20 cellular contexts compared by ENCODE assay signal in the genomic region with DNA sequence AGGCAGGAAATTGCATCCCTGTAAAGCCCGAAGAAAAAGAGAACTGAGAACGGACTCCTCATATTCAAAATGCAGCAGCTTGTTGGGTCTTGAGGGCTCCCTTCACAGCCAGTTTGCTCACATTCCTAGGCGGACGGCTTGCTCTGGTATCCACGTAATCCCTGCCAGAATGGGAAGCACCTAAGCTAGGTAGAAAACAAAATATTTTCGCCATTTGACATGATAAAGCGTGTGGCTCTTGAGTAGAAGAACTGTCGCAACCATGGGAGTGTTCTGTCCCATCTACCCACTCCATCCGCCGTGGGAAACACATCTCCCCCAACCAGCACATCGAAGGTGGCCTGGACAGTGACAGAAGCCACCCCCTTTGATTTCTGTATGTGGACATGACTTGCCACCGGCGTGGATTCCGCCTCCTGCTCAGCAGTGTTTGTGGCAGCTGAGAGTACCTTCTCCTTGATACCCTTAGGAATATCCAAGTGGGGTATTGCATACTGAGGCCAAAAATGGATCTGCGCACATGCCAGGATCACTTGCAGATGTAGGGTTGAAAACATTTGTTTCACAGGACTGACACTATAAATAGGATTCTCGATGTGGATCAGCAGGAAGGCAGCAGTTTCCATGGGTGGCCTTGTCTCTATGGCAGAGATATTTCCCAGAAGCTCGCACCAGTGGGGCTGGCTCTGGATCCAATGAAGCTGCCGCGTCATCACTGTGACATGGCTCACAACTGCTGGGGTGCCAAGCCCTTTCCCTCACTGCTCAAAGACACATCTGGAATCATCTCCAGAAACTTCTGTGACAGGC.
DNase-seq lines count a peak whose midpoint lies in the region; ATAC-seq and TF ChIP-seq lines count a peak whose summit lies in the region.
"Had no signal": no experiment of that assay in that cellular context is flagged by ENCODE, and none has a peak within 500 bp of the region (broad histone marks: within the 10 kb centered on the region; RNA-seq: fewer than 3 reads in every experiment).

No MANE protein-coding gene starts in this region.

- peak; percentile 55 for DNase-seq in CD14-positive monocyte (ENCODE audit: low spot score)
- peak; percentile 53 for DNase-seq in NOMO-1 treated with DMSO at 0.1 percent for 48 hours (lab: John Stamatoyannopoulos, UW; ENCODE audit: unreplicated experiment)
- peak; percentile 56 to 72 for DNase-seq in foreskin keratinocyte
- no peak for DNase-seq in mesendoderm
- DNase-seq: activated CD4-positive, alpha-beta T cell treated with anti-CD3 and anti-CD28 coated beads for 1 hour; CD8-positive, alpha-beta memory T cell; effector memory CD4-positive, alpha-beta T cell; GF-D8; head of caudate nucleus; left lung; NCI-H1092 treated with DMSO at 0.1 percent for 48 hours; NCI-H2081 treated with DMSO at 0.1 percent for 48 hours; NCI-H446; right cardiac atrium had no signal

- WGBS in mesendoderm (ENCODE audit: extremely low coverage, insufficient coverage, low lambda C conversion rate): no CpG with 5 or more reads among the region's 19 CpGs

- H4K8ac ChIP-seq in mesendoderm (ENCODE audit: low read depth, low read length): no peak overlapping the region

- peaks cover 0 to 3% of the 10 kb centered on the region in 2 donors for H3K36me3 Mint-ChIP-seq in CD14-positive monocyte
- H3K36me3 Mint-ChIP-seq: activated naive CD8-positive, alpha-beta T cell; CD8-positive, alpha-beta memory T cell had no signal

- peaks cover 0 to 14% (median 5%) of the 10 kb centered on the region in 7 donors for H3K9me3 Mint-ChIP-seq in CD14-positive monocyte
- H3K9me3 Mint-ChIP-seq: activated T-helper 1 cell treated with anti-CD3 and anti-CD28 coated beads, Interleukin-12 subunit alpha, Interleukin-12 subunit beta, Interleukin-2, Interleukin-4 antibody, amounts not matched to agents 30 ng/mL and 10 ng/mL and 1 ng/mL, durations not matched to agents 14 hours and 24 hours and 36 hours; CD8-positive, alpha-beta memory T cell had no signal

- no peak overlapping the region for H3K23ac ChIP-seq in mesendoderm (ENCODE audit: low read length)

- no peak overlapping the region for H3K4ac ChIP-seq in mesendoderm (ENCODE audit: low read depth, low read length)

- H3K79me1 ChIP-seq in mesendoderm (ENCODE audit: low read length): no peaks in the 10 kb centered on the region

- no peak overlapping the region for H2AK5ac ChIP-seq in mesendoderm (ENCODE audit: low read length)

- no peak overlapping the region for H3K4me3 ChIP-seq in skin epidermis
- H3K4me3 ChIP-seq in mesendoderm (ENCODE audit: low read length): no peak overlapping the region
- H3K4me3 ChIP-seq: left lung had no signal

- H3K9ac ChIP-seq in mesendoderm (ENCODE audit: low read length): no peak overlapping the region
- H3K9ac ChIP-seq: KMS-11 had no signal

- H3K27me3 ChIP-seq in foreskin keratinocyte: no peaks in the 10 kb centered on the region
- H3K27me3 ChIP-seq in mesendoderm (ENCODE audit: insufficient read depth, low read length, poor library complexity): no peaks in the 10 kb centered on the region

- no peak overlapping the region for H3K18ac ChIP-seq in mesendoderm (ENCODE audit: low read length)

- no peak overlapping the region for H2BK15ac ChIP-seq in mesendoderm (replicated peaks; ENCODE audit: low read depth)

- H3K4me1 ChIP-seq in foreskin keratinocyte (no peaks in the 10 kb centered on the region), mesendoderm (ENCODE audit: control insufficient read depth, low read depth, low read length) (no peaks in the 10 kb centered on the region)

- intact Hi-C loops in CD14-positive monocyte (cut with micrococcal nuclease): loop anchor here (10.0 kb wide), 2 partner anchors 410 to 1210 kb away; a partner anchor contains a TSS

- no peak overlapping the region for H3K27ac Mint-ChIP-seq in CD14-positive monocyte
- H3K27ac Mint-ChIP-seq: activated naive CD8-positive, alpha-beta T cell; activated T-helper 1 cell treated with anti-CD3 and anti-CD28 coated beads, Interleukin-12 subunit alpha, Interleukin-12 subunit beta, Interleukin-2, Interleukin-4 antibody, amounts not matched to agents 30 ng/mL and 10 ng/mL and 1 ng/mL, durations not matched to agents 14 hours and 24 hours and 36 hours; CD8-positive, alpha-beta memory T cell had no signal

- no peak overlapping the region for H3K4me2 ChIP-seq in mesendoderm (ENCODE audit: low read length)
- H3K4me2 ChIP-seq: KMS-11 had no signal

- TF ChIP-seq CTCF in CD14-positive monocyte (IDR thresholded peaks at IDR 0.05) (no peak), foreskin keratinocyte (conservative IDR thresholded peaks at IDR 0.05) (no peak)

- H3K27ac ChIP-seq in foreskin keratinocyte: peak overlapping the region; percentile 31
- peak overlapping the region in 17 of 21 experiments; percentile 19 to 79 (median 51) for H3K27ac ChIP-seq in skin epidermis
- H3K27ac ChIP-seq in mesendoderm (ENCODE audit: low read depth, low read length): no peak overlapping the region
- H3K27ac ChIP-seq: KMS-11, left lung had no signal

- H2BK120ac ChIP-seq in mesendoderm (ENCODE audit: low read depth, low read length): no peak overlapping the region

- H3K4me1 Mint-ChIP-seq in CD14-positive monocyte: peaks cover 1% of the 10 kb centered on the region
- H3K4me1 Mint-ChIP-seq: CD8-positive, alpha-beta memory T cell had no signal

- H3K4me3 Mint-ChIP-seq in CD14-positive monocyte: peak overlapping the region in 1 of 2 donors; percentile 68
- H3K4me3 Mint-ChIP-seq: activated naive CD8-positive, alpha-beta T cell; activated T-helper 1 cell treated with anti-CD3 and anti-CD28 coated beads, Interleukin-12 subunit alpha, Interleukin-12 subunit beta, Interleukin-2, Interleukin-4 antibody, amounts not matched to agents 30 ng/mL and 10 ng/mL and 1 ng/mL, durations not matched to agents 14 hours and 24 hours and 36 hours; CD8-positive, alpha-beta memory T cell had no signal

- no peak overlapping the region for H2BK5ac ChIP-seq in mesendoderm (ENCODE audit: low read length)

- no peaks in the 10 kb centered on the region for H3K79me2 ChIP-seq in mesendoderm (ENCODE audit: control insufficient read depth, insufficient read depth, low read length)

- no peak overlapping the region for H3K56ac ChIP-seq in mesendoderm (ENCODE audit: low read length)

- peaks cover 0 to 4% (median 3%) of the 10 kb centered on the region in 3 donors for H3K27me3 Mint-ChIP-seq in CD14-positive monocyte (ENCODE audit: low read depth in 3 of 3)

- H4K5ac ChIP-seq in mesendoderm (ENCODE audit: low read length): no peak overlapping the region

- no peaks in the 10 kb centered on the region for H3K36me3 ChIP-seq in mesendoderm (ENCODE audit: control insufficient read depth, insufficient read depth, low read length)
- H3K36me3 ChIP-seq: left lung had no signal

- no peak for ATAC-seq in foreskin keratinocyte
- ATAC-seq in HG03159 (IDR thresholded peaks at IDR 0.05; ENCODE audit: unreplicated experiment): no peak
- ATAC-seq in HG03196 (IDR thresholded peaks at IDR 0.05; ENCODE audit: unreplicated experiment): no peak
